1 cellular context compared by ENCODE assay signal in genomic region chr7:144812379-144813283, GRCh38.
TF ChIP-seq lines count a peak whose summit lies in the region.

No MANE protein-coding gene starts in this region.

TF ChIP-seq in GM23338, 12 proteins besides CTCF, POLR2A, EP300 and RAD21 (continued from another document):
- TF ChIP-seq REST (IDR thresholded peaks at IDR 0.05; ENCODE audit: unreplicated experiment) = no peak
- no peak for TF ChIP-seq EZH2phosphoT487 (IDR thresholded peaks at IDR 0.05; ENCODE audit: unreplicated experiment)
- no peak for TF ChIP-seq ETS1 (IDR thresholded peaks at IDR 0.05)
- TF ChIP-seq NANOG (IDR thresholded peaks at IDR 0.05; ENCODE audit: borderline replicate concordance) = no peak
- no peak for TF ChIP-seq ZNF114 (CRISPR knock-in tag; IDR thresholded peaks at IDR 0.05)
- TF ChIP-seq POLR2AphosphoS5 (IDR thresholded peaks at IDR 0.05; ENCODE audit: low read depth) = no peak
